Comparison of ENCODE assay signal across 9 cellular contexts in genomic region chr6:158648682-158649131, GRCh38. TPM values are rescaled to one million over a fixed set of nuclear protein-coding genes. Genes with fewer than 3 reads are reported as not detected.
DNase-seq lines count a peak whose midpoint lies in the region; ATAC-seq, FAIRE-seq and TF ChIP-seq lines count a peak whose summit lies in the region.
"Had no signal": no experiment of that assay in that cellular context is flagged by ENCODE, and none has a peak within 500 bp of the region (broad histone marks: within the 10 kb centered on the region; RNA-seq: fewer than 3 reads in every experiment).

No MANE protein-coding gene starts in this region.

- POLR2A ChIA-PET in CD4-positive, alpha-beta memory T cell (lab: Charles Lee; ENCODE audit: partially characterized antibody) = interaction anchor here (1.2 to 2.8 kb wide), 7 partner anchors 8 to 205 kb away, joined by 3 to 15 read pairs (median 6); partner anchors contain the start of gene TMEM181
- POLR2A ChIA-PET in endothelial cell of umbilical vein (lab: Charles Lee) = no interaction called here

- intact Hi-C loops in CD4-positive, alpha-beta memory T cell (cut with micrococcal nuclease) = loop anchor here (2.0 to 10.0 kb wide), 2 partner anchors 14 to 206 kb away; no protein-coding TSS in a partner anchor
- intact Hi-C loops in endothelial cell of umbilical vein (cut with micrococcal nuclease) = no loop called here

- H3K4me3 Mint-ChIP-seq in CD4-positive, alpha-beta memory T cell = peak overlapping the region in 2 of 8 donors; percentile 21 to 89

- FAIRE-seq in endothelial cell of umbilical vein (lab: Jason Lieb, UNC) = no peak
- FAIRE-seq: colon had no signal

- no peaks in the 10 kb centered on the region for H3K27me3 ChIP-seq in CD4-positive, alpha-beta memory T cell (ENCODE audit: insufficient read depth, low read length)
- no peaks in the 10 kb centered on the region for H3K27me3 ChIP-seq in OCI-LY3 (ENCODE audit: low read depth, low read length)
- no peaks in the 10 kb centered on the region for H3K27me3 ChIP-seq in endothelial cell of umbilical vein (ENCODE audit: control insufficient read depth in 2 of 2, insufficient read depth in 2 of 2, low read length in 2 of 2)

- H3K9ac ChIP-seq in OCI-LY3 (ENCODE audit: low read length) (peak overlapping the region; percentile 64), endothelial cell of umbilical vein (replicated peaks; ENCODE audit: extremely low read depth, insufficient read depth, low read length) (no peak overlapping the region)

- no TSS peak for BruUV-seq in endothelial cell of umbilical vein (replicated peaks; lab: Mats Ljungman, UMichigan)

- H4K20me1 ChIP-seq in OCI-LY3 (ENCODE audit: insufficient read depth, low read length) (no peaks in the 10 kb centered on the region), endothelial cell of umbilical vein (replicated peaks; ENCODE audit: control insufficient read depth, extremely low read depth, insufficient read depth, low read length) (no peaks in the 10 kb centered on the region)

- no peak for TF ChIP-seq POLR2A in endothelial cell of umbilical vein (IDR thresholded peaks at IDR 0.05; ENCODE audit: low read depth, low read length)

- peak; percentile 35 for ATAC-seq in GM21390 (IDR thresholded peaks at IDR 0.05; ENCODE audit: unreplicated experiment)
- no peak for ATAC-seq in GM19452 (IDR thresholded peaks at IDR 0.05; ENCODE audit: unreplicated experiment)

- H3K9me1 ChIP-seq in endothelial cell of umbilical vein (replicated peaks; ENCODE audit: control insufficient read depth, extremely low read depth, insufficient read depth, low read length) = no peaks in the 10 kb centered on the region

- peak overlapping the region; percentile 82 to 98 (median 94) for H3K27ac Mint-ChIP-seq in CD4-positive, alpha-beta memory T cell

- peaks cover 0 to 2% (median 0%) of the 10 kb centered on the region in 8 donors for H3K9me3 Mint-ChIP-seq in CD4-positive, alpha-beta memory T cell

- DNase-seq in CD4-positive, alpha-beta memory T cell = no peak
- no peak for DNase-seq in endothelial cell of umbilical vein (ENCODE audit: low read depth, low spot score)
- no peak for DNase-seq in DMS79 treated with DMSO at 0.1 percent for 48 hours (lab: John Stamatoyannopoulos, UW)
- no peak for DNase-seq in GDM1 (lab: John Stamatoyannopoulos, UW)

- H3K27me3 Mint-ChIP-seq in CD4-positive, alpha-beta memory T cell = no peaks in the 10 kb centered on the region

- peaks cover 0 to 25% of the 10 kb centered on the region in 2 donors for H3K36me3 Mint-ChIP-seq in CD4-positive, alpha-beta memory T cell

- no peaks in the 10 kb centered on the region for H3K36me3 ChIP-seq in CD4-positive, alpha-beta memory T cell (ENCODE audit: insufficient read depth, low read length)
- no peaks in the 10 kb centered on the region for H3K36me3 ChIP-seq in OCI-LY3 (replicated peaks; ENCODE audit: low read depth, low read length)
- H3K36me3 ChIP-seq in endothelial cell of umbilical vein (ENCODE audit: control insufficient read depth in 2 of 2, extremely low read depth in 1 of 2, insufficient read depth in 2 of 2, low read length in 2 of 2) = no peaks in the 10 kb centered on the region

- peak overlapping the region; percentile 87 for H3K4me2 ChIP-seq in OCI-LY3 (ENCODE audit: low read length)
- H3K4me2 ChIP-seq in endothelial cell of umbilical vein (ENCODE audit: insufficient read depth, low read length) = no peak overlapping the region

- peaks cover 49% of the 10 kb centered on the region for H3K4me1 ChIP-seq in CD4-positive, alpha-beta memory T cell (ENCODE audit: insufficient read depth, low read length)
- H3K4me1 ChIP-seq in OCI-LY3 (ENCODE audit: low read length) (peaks cover 36% of the 10 kb centered on the region), endothelial cell of umbilical vein (ENCODE audit: control insufficient read depth, extremely low read depth, insufficient read depth, low read length) (peaks cover 7% of the 10 kb centered on the region)

- peaks cover 43 to 72% (median 51%) of the 10 kb centered on the region in 4 donors for H3K4me1 Mint-ChIP-seq in CD4-positive, alpha-beta memory T cell

- peak overlapping the region in 1 of 2 donors; percentile 26 for H3K4me3 ChIP-seq in CD4-positive, alpha-beta memory T cell (ENCODE audit: low read length in 2 of 2)
- H3K4me3 ChIP-seq in OCI-LY3 (ENCODE audit: low read length) (peak overlapping the region; percentile 70), endothelial cell of umbilical vein (replicated peaks in 1 of 3; ENCODE audit: insufficient read depth in 1 of 3, low read depth in 1 of 3, low read length in 3 of 3) (no peak overlapping the region), skin epidermis (no peak overlapping the region)

- H3K27ac ChIP-seq in CD4-positive, alpha-beta memory T cell (ENCODE audit: low read depth, low read length) = peak overlapping the region; percentile 66
- H3K27ac ChIP-seq in OCI-LY3 (ENCODE audit: low read length) (peak overlapping the region; percentile 98), endothelial cell of umbilical vein (ENCODE audit: insufficient read depth, low read depth, low read length) (no peak overlapping the region), skin epidermis (peak overlapping the region in 13 of 21 experiments; percentile 33 to 80 (median 65))

- CTCF ChIA-PET in CD4-positive, alpha-beta memory T cell (lab: Charles Lee; ENCODE audit: partially characterized antibody) = interaction anchor here (1.8 to 12.0 kb wide), 3 partner anchors 12 to 435 kb away, joined by 8 to 110 read pairs (median 10); no protein-coding TSS in a partner anchor
- CTCF ChIA-PET in endothelial cell of umbilical vein (lab: Charles Lee) = interaction anchor here (1.3 to 4.6 kb wide), 4 partner anchors 11 to 434 kb away, joined by 3 to 21 read pairs (median 12); no protein-coding TSS in a partner anchor

- H3K79me2 ChIP-seq in OCI-LY3 (ENCODE audit: low read length) = peaks cover 7% of the 10 kb centered on the region
- H3K79me2 ChIP-seq in endothelial cell of umbilical vein (ENCODE audit: control insufficient read depth, insufficient read depth, low read length) = peaks cover 8% of the 10 kb centered on the region

- H2AFZ ChIP-seq in OCI-LY3 (ENCODE audit: low read depth, low read length) (no peak overlapping the region), endothelial cell of umbilical vein (ENCODE audit: low read depth, low read length) (no peak overlapping the region)

- H3K9me3 ChIP-seq in CD4-positive, alpha-beta memory T cell (ENCODE audit: control insufficient read depth in 1 of 2, low read length in 2 of 2) = no peaks in the 10 kb centered on the region
- H3K9me3 ChIP-seq in OCI-LY3 (ENCODE audit: insufficient read depth, low read length) (no peaks in the 10 kb centered on the region), endothelial cell of umbilical vein (replicated peaks; ENCODE audit: control insufficient read depth, insufficient read depth, low read length) (no peaks in the 10 kb centered on the region)

- dilution Hi-C loops in endothelial cell of umbilical vein (cut with MboI; ENCODE audit: extremely low pct_ligation_motif_present, low sequenced_read_pairs) = no loop called here

- no peak for TF ChIP-seq CTCF in OCI-LY3 (IDR thresholded peaks at IDR 0.05; ENCODE audit: low read depth, low read length)
- no peak for TF ChIP-seq CTCF in endothelial cell of umbilical vein (IDR thresholded peaks at IDR 0.05; ENCODE audit: extremely low read depth in 1 of 2, insufficient read depth in 1 of 2, low read depth in 1 of 2, low read length in 2 of 2)

TF ChIP-seq in endothelial cell of umbilical vein, 7 proteins besides CTCF, POLR2A, EP300 and RAD21:
- no peak for TF ChIP-seq MAX (IDR thresholded peaks at IDR 0.05; ENCODE audit: insufficient read depth, insufficient read length)
- peak; percentile 27 for TF ChIP-seq FOS (IDR thresholded peaks at IDR 0.05; ENCODE audit: borderline replicate concordance, insufficient read depth, low read length)
- peak; percentile 13 for TF ChIP-seq JUN (IDR thresholded peaks at IDR 0.05; ENCODE audit: borderline replicate concordance, insufficient read depth, insufficient read length, low read depth)

RNA-seq across cellular contexts. Expression of gene SYTL3, which starts 1.1 kb away (rescaled TPM):
- 10 to 100 TPM; 22.2 to 24.3 TPM for total RNA-seq in CD4-positive, alpha-beta memory T cell
- 10 to 100 TPM; 11.9 to 13.3 TPM for polyA plus RNA-seq in CD4-positive, alpha-beta memory T cell
- 0.74 and 0.77 TPM in 2 replicates for total RNA-seq in endothelial cell of umbilical vein
- polyA plus RNA-seq in endothelial cell of umbilical vein = 0.46 and 0.59 TPM in 2 replicates
- 0.61 and 0.66 TPM in 2 replicates for polyA plus RNA-seq in endothelial cell of umbilical vein (2011; cell fraction: cytosol; rRNA removed)
- polyA plus RNA-seq in endothelial cell of umbilical vein (2011; cell fraction: nucleus; rRNA removed) = 0.63 and 0.97 TPM in 2 replicates
- polyA plus RNA-seq in endothelial cell of umbilical vein (2012) = 0.82 and 1.1 TPM in 2 replicates
- polyA minus RNA-seq in endothelial cell of umbilical vein = 0.23 and 0.58 TPM in 2 replicates
- polyA minus RNA-seq in endothelial cell of umbilical vein (2011; cell fraction: cytosol; rRNA and poly(A)+ RNA removed) = 0.41 TPM
- 0.24 and 0.29 TPM in 2 replicates for polyA minus RNA-seq in endothelial cell of umbilical vein (2011; cell fraction: nucleus; rRNA and poly(A)+ RNA removed)

RNA-seq across cellular contexts. Expression of gene DYNLT1, which starts 4.2 kb away (rescaled TPM):
- 10 to 100 TPM; 78.8 to 90.4 TPM for total RNA-seq in CD4-positive, alpha-beta memory T cell
- polyA plus RNA-seq in CD4-positive, alpha-beta memory T cell = 100 to 1,000 TPM in 1 of 2 donors, 10 to 100 TPM in 1; 93.8 to 105 TPM
- total RNA-seq in endothelial cell of umbilical vein = 162 TPM in 2 replicates
- polyA plus RNA-seq in endothelial cell of umbilical vein = 267 and 300 TPM in 2 replicates
- polyA plus RNA-seq in endothelial cell of umbilical vein (2011; cell fraction: cytosol; rRNA removed) = 289 and 303 TPM in 2 replicates
- polyA plus RNA-seq in endothelial cell of umbilical vein (2011; cell fraction: nucleus; rRNA removed) = 146 and 154 TPM in 2 replicates
- polyA plus RNA-seq in endothelial cell of umbilical vein (2012) = 312 and 357 TPM in 2 replicates
- polyA minus RNA-seq in endothelial cell of umbilical vein = 129 and 139 TPM in 2 replicates
- polyA minus RNA-seq in endothelial cell of umbilical vein (2011; cell fraction: cytosol; rRNA and poly(A)+ RNA removed) = 25.2 TPM
- polyA minus RNA-seq in endothelial cell of umbilical vein (2011; cell fraction: nucleus; rRNA and poly(A)+ RNA removed) = 23.7 and 37.8 TPM in 2 replicates

Comparison
In these comparisons a context has a peak if more than half of its experiments do, and no peak if none do; other contexts are left out.
1. RNA of gene SYTL3, which starts 1.1 kb away (total RNA-seq): 22.2 to 24.3 TPM in CD4-positive, alpha-beta memory T cell; 0.74 to 0.77 TPM in endothelial cell of umbilical vein; every median in the first group is over 10 times any median in the second.